ENCODE assay signal across 19 cellular contexts in the genomic region with DNA sequence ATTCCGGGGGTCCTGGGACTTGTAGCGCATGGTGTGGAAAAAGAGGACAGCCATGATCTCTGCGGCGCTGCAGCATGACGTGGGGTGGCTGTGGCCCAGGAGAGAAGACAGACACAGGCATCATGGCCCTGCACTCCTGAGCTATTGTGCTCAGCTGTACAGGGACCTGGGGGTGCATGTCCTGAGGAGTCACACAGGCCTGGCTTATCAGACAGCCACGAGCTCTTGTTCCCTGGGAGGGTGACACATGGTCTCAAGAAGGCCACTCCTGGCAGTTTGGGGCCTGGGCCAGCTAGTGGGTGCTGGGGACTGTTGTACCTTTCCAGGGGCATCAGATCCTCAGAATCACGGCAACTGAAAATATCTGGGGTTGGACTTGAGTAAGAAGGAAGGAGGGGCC. TPM values are rescaled to one million over a fixed set of nuclear protein-coding genes. Genes with fewer than 3 reads are reported as not detected.
DNase-seq lines count a peak whose midpoint lies in the region; FAIRE-seq and TF ChIP-seq lines count a peak whose summit lies in the region.
"Had no signal": no experiment of that assay in that cellular context is flagged by ENCODE, and none has a peak within 500 bp of the region (broad histone marks: within the 10 kb centered on the region; RNA-seq: fewer than 3 reads in every experiment).

No MANE protein-coding gene starts in this region.

- H2BK15ac ChIP-seq in H1 (ENCODE audit: low read length) (no peak overlapping the region), mesenchymal stem cell (ENCODE audit: low read depth, poor library complexity, severe bottlenecking) (no peak overlapping the region)

- H3K23ac ChIP-seq in H1 (ENCODE audit: insufficient read length), result no peak overlapping the region
- peak overlapping the region in 1 of 2 experiments; percentile 46 for H3K23ac ChIP-seq in mesenchymal stem cell (ENCODE audit: low read length in 2 of 2)

- H3K4ac ChIP-seq in H1 (replicated peaks; ENCODE audit: insufficient read length, low read depth, low read length) (no peak overlapping the region), mesenchymal stem cell (ENCODE audit: low read depth in 1 of 2, low read length in 2 of 2) (no peak overlapping the region)

- H2AFZ ChIP-seq in H1 (ENCODE audit: low read length) (no peak overlapping the region), mesenchymal stem cell (ENCODE audit: low read depth, low read length) (no peak overlapping the region)

- no peaks in the 10 kb centered on the region for H3K9me3 ChIP-seq in H1 (ENCODE audit: insufficient read depth in 2 of 2, low read depth in 1 of 2, low read length in 1 of 2)
- H3K9me3 ChIP-seq in mesenchymal stem cell (ENCODE audit: control insufficient read depth, low read length), result no peaks in the 10 kb centered on the region

- H2BK12ac ChIP-seq in H1 (ENCODE audit: low read depth, low read length) (no peak overlapping the region), mesenchymal stem cell (ENCODE audit: low read length in 2 of 2) (peak overlapping the region in 1 of 2 experiments; percentile 56)

- H3K36me3 Mint-ChIP-seq in activated T-cell treated with anti-CD3 and anti-CD28 coated beads, Interleukin-2, amount 50 U/mL, for 24 hours (ENCODE audit: low read depth), result peaks cover 86% of the 10 kb centered on the region
- peaks cover 23% of the 10 kb centered on the region for H3K36me3 Mint-ChIP-seq in type B pancreatic cell

- intact Hi-C loops in posterior cingulate gyrus (cut with DNase I), result no loop called here

- TF ChIP-seq RAD21 in H1 (IDR thresholded peaks at IDR 0.05 in 1 of 2, conservative IDR thresholded peaks at IDR 0.05 in 1 of 2; ENCODE audit: low read depth in 2 of 2, low read length in 2 of 2), result no peak

- peaks cover 24% of the 10 kb centered on the region for H3K79me1 ChIP-seq in H1 (ENCODE audit: low read depth, low read length)
- no peaks in the 10 kb centered on the region for H3K79me1 ChIP-seq in mesenchymal stem cell (replicated peaks; ENCODE audit: low read length, poor library complexity, severe bottlenecking)

- no peaks in the 10 kb centered on the region for H3K27me3 Mint-ChIP-seq in activated T-cell treated with anti-CD3 and anti-CD28 coated beads, Interleukin-2, amount 50 U/mL, for 24 hours
- no peaks in the 10 kb centered on the region for H3K27me3 Mint-ChIP-seq in type B pancreatic cell

- no peaks in the 10 kb centered on the region for H3K23me2 ChIP-seq in H1 (ENCODE audit: low read depth, low read length)

- H4K20me1 ChIP-seq in H1 (replicated peaks in 1 of 2; ENCODE audit: control insufficient read depth in 1 of 2, insufficient read depth in 2 of 2, low read length in 2 of 2), result peaks cover 32 to 62% of the 10 kb centered on the region in 2 experiments

- H3K9ac ChIP-seq in H1 (replicated peaks in 1 of 4; ENCODE audit: extremely low read depth in 1 of 4, low read depth in 3 of 4, low read length in 3 of 4) (no peak overlapping the region), mesenchymal stem cell (ENCODE audit: low read length) (peak overlapping the region; percentile 58)

- H3K14ac ChIP-seq in H1 (ENCODE audit: insufficient read length), result no peak overlapping the region
- peak overlapping the region in 1 of 2 experiments; percentile 82 for H3K14ac ChIP-seq in mesenchymal stem cell (ENCODE audit: low read length in 2 of 2)

- H3K79me2 ChIP-seq in H1 (ENCODE audit: control insufficient read depth in 1 of 2, insufficient read depth in 2 of 2, low read length in 2 of 2), result peaks cover 21 to 89% of the 10 kb centered on the region in 2 experiments; a peak in 3 of 4 replicates

- no peak overlapping the region for H3K4me2 ChIP-seq in H1 (ENCODE audit: insufficient read depth in 1 of 2, low read depth in 2 of 2, low read length in 2 of 2)
- H3K4me2 ChIP-seq in mesenchymal stem cell (ENCODE audit: low read length, poor library complexity, severe bottlenecking), result no peak overlapping the region

- H3K4me1 ChIP-seq in H1 (replicated peaks in 1 of 4; ENCODE audit: control insufficient read depth in 3 of 4, insufficient read depth in 4 of 4, low read length in 3 of 4) (peaks cover 4 to 21% (median 14%) of the 10 kb centered on the region in 4 experiments), mesenchymal stem cell (ENCODE audit: control insufficient read depth, insufficient read depth, low read depth, low read length) (peaks cover 57% of the 10 kb centered on the region)

- TF ChIP-seq POLR2A in H1 (IDR thresholded peaks at IDR 0.05; ENCODE audit: control extremely low read depth in 1 of 2, low read depth in 2 of 2, low read length in 2 of 2), result no peak

- H2BK5ac ChIP-seq in H1 (ENCODE audit: low read depth, low read length) (peak overlapping the region; percentile 36; the same call in 1 of the 2 replicates), mesenchymal stem cell (ENCODE audit: low read depth, low read length, poor library complexity, severe bottlenecking) (peak overlapping the region; percentile 2)

- peak overlapping the region; percentile 55 for H3K27ac Mint-ChIP-seq in activated T-cell treated with anti-CD3 and anti-CD28 coated beads, Interleukin-2, amount 50 U/mL, for 24 hours
- H3K27ac Mint-ChIP-seq in type B pancreatic cell, result peak overlapping the region; percentile 50

- POLR2A ChIA-PET in H1 (lab: Charles Lee; ENCODE audit: partially characterized antibody), result interaction anchor here (1.1 to 28.5 kb wide), 4 partner anchors 8 to 232 kb away, joined by 3 to 449 read pairs (median 226); a partner anchor contains a TSS

- H2BK120ac ChIP-seq in H1 (replicated peaks; ENCODE audit: low read depth, low read length), result no peak overlapping the region
- H2BK120ac ChIP-seq in mesenchymal stem cell (ENCODE audit: low read depth, low read length), result no peak overlapping the region

- H3K27ac ChIP-seq in H1 (ENCODE audit: low read depth, low read length) (no peak overlapping the region), mesenchymal stem cell (ENCODE audit: low read length, poor library complexity, severe bottlenecking) (peak overlapping the region; percentile 79)
- H3K27ac ChIP-seq: foreskin keratinocyte had no signal

- TF ChIP-seq CTCF in H1 (IDR thresholded peaks at IDR 0.05; ENCODE audit: control extremely low read depth in 1 of 3, insufficient read depth in 1 of 3, low read depth in 1 of 3, low read length in 3 of 3) (no peak), type B pancreatic cell (conservative IDR thresholded peaks at IDR 0.05) (no peak)

- H3K36me3 ChIP-seq in H1 (ENCODE audit: control insufficient read depth in 2 of 4, insufficient read depth in 4 of 4, low read length in 3 of 4), result peaks cover 32 to 48% (median 46%) of the 10 kb centered on the region in 4 experiments
- H3K36me3 ChIP-seq in mesenchymal stem cell (ENCODE audit: control insufficient read depth in 1 of 2, insufficient read depth in 2 of 2, low read depth in 1 of 2, low read length in 2 of 2), result peaks cover 64 to 65% of the 10 kb centered on the region in 2 experiments

- no peak for FAIRE-seq in H1 (lab: Jason Lieb, UNC)
- FAIRE-seq: A204.1, G401.6, K562, keratinocyte had no signal

- H3K4me3 ChIP-seq in H1 (ENCODE audit: extremely low read depth in 1 of 4, insufficient read depth in 2 of 4, low read depth in 3 of 4, low read length in 4 of 4), result no peak overlapping the region
- no peak overlapping the region for H3K4me3 ChIP-seq in mesenchymal stem cell (ENCODE audit: insufficient read depth in 1 of 2, low read depth in 1 of 2, low read length in 2 of 2)
- H3K4me3 ChIP-seq: K562 had no signal

- H3K27me3 ChIP-seq in H1 (replicated peaks in 1 of 4; ENCODE audit: control insufficient read depth in 3 of 4, extremely low read depth in 1 of 4, insufficient read depth in 3 of 4, low read length in 3 of 4), result no peaks in the 10 kb centered on the region
- no peaks in the 10 kb centered on the region for H3K27me3 ChIP-seq in mesenchymal stem cell (ENCODE audit: control insufficient read depth in 1 of 2, insufficient read depth in 1 of 2, low read length in 2 of 2)
- H3K27me3 ChIP-seq: foreskin keratinocyte had no signal

- no peak overlapping the region for H4K91ac ChIP-seq in H1 (replicated peaks; ENCODE audit: insufficient read length, low read length)
- H4K91ac ChIP-seq in mesenchymal stem cell (ENCODE audit: low read length), result peak overlapping the region; percentile 14

- no peak overlapping the region for H2BK20ac ChIP-seq in H1 (ENCODE audit: low read length)

- H3K56ac ChIP-seq in H1 (replicated peaks; ENCODE audit: insufficient read length, low read depth, low read length), result no peak overlapping the region

- no peak overlapping the region for H2AK5ac ChIP-seq in H1 (ENCODE audit: low read depth, low read length)
- H2AK5ac ChIP-seq in mesenchymal stem cell (ENCODE audit: low read length, severe bottlenecking), result peak overlapping the region; percentile 91

- 94% methylated on average over 7 of the region's 7 CpGs; no CpG with 5 or more reads in 1 of the 2 experiments for WGBS in H1 (ENCODE audit: extremely low coverage in 1 of 2, insufficient coverage in 1 of 2, insufficient read length in 1 of 2, insufficient replicate concordance in 2 of 2, low coverage in 1 of 2, low lambda C conversion rate in 2 of 2, missing lambda C conversion rate in 1 of 2), 2 experiments
- WGBS in mesenchymal stem cell, result 93% methylated on average over 7 of the region's 7 CpGs

- no peak overlapping the region for H4K5ac ChIP-seq in H1 (ENCODE audit: insufficient read length, low read depth, low read length)

- in situ Hi-C loops in ACHN (cut with HindIII; ENCODE audit: low pct_ligation_motif_present, low pct_unique_long_range_greater_than_20kb, low sequenced_read_pairs), result no loop called here

- no peak for TF ChIP-seq EP300 in H1 (IDR thresholded peaks at IDR 0.05; ENCODE audit: borderline replicate concordance in 1 of 2, low read depth in 2 of 2, low read length in 2 of 2)

- H3K4me1 Mint-ChIP-seq in activated T-cell treated with anti-CD3 and anti-CD28 coated beads, Interleukin-2, amount 50 U/mL, for 24 hours (ENCODE audit: low read depth), result peaks cover 20% of the 10 kb centered on the region
- H3K4me1 Mint-ChIP-seq in type B pancreatic cell (ENCODE audit: unreplicated experiment), result peaks cover 21% of the 10 kb centered on the region

- DNase-seq in activated T-cell treated with anti-CD3 and anti-CD28 coated beads, Interleukin-2, amount 50 U/mL, for 24 hours, result no peak
- no peak for DNase-seq in activated T-cell treated with anti-CD3 and anti-CD28 coated beads, Interleukin-2, amount 50 U/mL, for 1 hour
- DNase-seq in H1 (ENCODE audit: low read depth in 1 of 2, low spot score in 2 of 2) (no peak), mesenchymal stem cell (no peak), type B pancreatic cell (ENCODE audit: extremely low spot score, unreplicated experiment) (no peak), ACHN (no peak), posterior cingulate gyrus (no peak), mucosa of gallbladder (ENCODE audit: low spot score) (no peak)
- DNase-seq: amygdala; COR-L47; foreskin keratinocyte; NCI-H1105; NCI-H446; stimulated activated naive CD4-positive, alpha-beta T cell treated with Interleukin-2 at 50 U/mL for 16 hours; SW 1271 had no signal

- H3K4me3 Mint-ChIP-seq in activated T-cell treated with anti-CD3 and anti-CD28 coated beads, Interleukin-2, amount 50 U/mL, for 24 hours, result no peak overlapping the region
- H3K4me3 Mint-ChIP-seq in type B pancreatic cell, result no peak overlapping the region

- H3K18ac ChIP-seq in H1 (ENCODE audit: extremely low read depth, low read length), result no peak overlapping the region
- peak overlapping the region in 1 of 2 experiments; percentile 2 for H3K18ac ChIP-seq in mesenchymal stem cell (ENCODE audit: low read depth in 1 of 2, low read length in 2 of 2)

- H3K9me3 Mint-ChIP-seq in activated T-cell treated with anti-CD3 and anti-CD28 coated beads, Interleukin-2, amount 50 U/mL, for 24 hours, result no peaks in the 10 kb centered on the region
- no peaks in the 10 kb centered on the region for H3K9me3 Mint-ChIP-seq in type B pancreatic cell

- CTCF ChIA-PET in H1 (lab: Charles Lee; ENCODE audit: partially characterized antibody), result interaction anchor here (1.3 to 3.6 kb wide), 4 partner anchors 12 to 46 kb away, joined by 3 to 13 read pairs (median 8); no protein-coding TSS in a partner anchor

- H4K8ac ChIP-seq in H1 (ENCODE audit: extremely low read depth, insufficient read depth, low read length) (no peak overlapping the region), mesenchymal stem cell (ENCODE audit: low read length) (no peak overlapping the region)

RNA-seq across cellular contexts. Expression of a gene that starts 13.7 kb away (rescaled TPM):
- total RNA-seq in H1 (2021; fragmentation: NEBNext Ultra II Directional; extraction: Animal tissue kit (Norgen Biotek cat#: 25700)), result 975 and 986 TPM in 2 replicates
- 418 and 649 TPM in 2 replicates for polyA plus RNA-seq in H1 (2011; rRNA removed)
- polyA plus RNA-seq in H1 (2011; cell fraction: cytosol; rRNA removed), result 449 TPM
- polyA plus RNA-seq in H1 (2011; cell fraction: nucleus; rRNA removed), result 987 TPM
- polyA plus RNA-seq in H1 (2012, experiment 1 of 2), result 570 to 1,148 TPM (median 1,049 TPM) in 4 replicates
- polyA plus RNA-seq in H1 (2012, experiment 2 of 2), result 841 TPM
- 760 TPM for polyA plus RNA-seq in H1 (2013, experiment 1 of 2)
- 785 TPM for polyA plus RNA-seq in H1 (2013, experiment 2 of 2)
- polyA minus RNA-seq in H1 (2011; rRNA and poly(A)+ RNA removed), result 353 and 390 TPM in 2 replicates
- 430 TPM for polyA minus RNA-seq in H1 (2011; cell fraction: cytosol; rRNA and poly(A)+ RNA removed)
- polyA minus RNA-seq in H1 (2011; cell fraction: nucleus; rRNA and poly(A)+ RNA removed), result 346 TPM
- polyA plus RNA-seq in mesenchymal stem cell (2013, experiment 1 of 2), result 359 TPM
- polyA plus RNA-seq in mesenchymal stem cell (2013, experiment 2 of 2), result 363 TPM
- total RNA-seq in type B pancreatic cell (ENCODE audit: low replicate concordance), result 318 and 518 TPM in 2 replicates
- total RNA-seq in mucosa of gallbladder, result 396 TPM
